8 cellular contexts compared by ENCODE assay signal in genomic region chr1:40312238-40313205, GRCh38. TPM values are rescaled to one million over a fixed set of nuclear protein-coding genes. Genes with fewer than 3 reads are reported as not detected.
DNase-seq lines count a peak whose midpoint lies in the region; ATAC-seq and TF ChIP-seq lines count a peak whose summit lies in the region.

No MANE protein-coding gene starts in this region.

- TF ChIP-seq CTCF in GM10248 (IDR thresholded peaks at IDR 0.05; ENCODE audit: control extremely low read depth, extremely low read depth, low read depth, missing control alignments), result peak; percentile 29

- ATAC-seq in GM21423 (IDR thresholded peaks at IDR 0.05; ENCODE audit: unreplicated experiment), result peak; percentile 53
- no peak for ATAC-seq in HG02884 (IDR thresholded peaks at IDR 0.05; ENCODE audit: unreplicated experiment)

- POLR2A ChIA-PET in GM10248 (lab: Yijun Ruan, JAX), result interaction anchor here (0.6 kb wide), 1 partner anchor 139 kb away, joined by 3 read pairs; no protein-coding TSS in a partner anchor

- peak overlapping the region in 1 of 6 donors; percentile 62 for H3K27ac Mint-ChIP-seq in immature natural killer cell

- no peak overlapping the region for H3K4me3 Mint-ChIP-seq in immature natural killer cell

- no peaks in the 10 kb centered on the region for H3K9me3 Mint-ChIP-seq in immature natural killer cell

- H3K27me3 Mint-ChIP-seq in immature natural killer cell (ENCODE audit: low read depth in 3 of 3), result peaks cover 1 to 6% (median 3%) of the 10 kb centered on the region in 3 donors

- H3K36me3 Mint-ChIP-seq in immature natural killer cell, result no peaks in the 10 kb centered on the region

- peaks cover 11 to 12% of the 10 kb centered on the region in 2 donors for H3K4me1 Mint-ChIP-seq in immature natural killer cell

- CTCF ChIA-PET in GM10248 (lab: Yijun Ruan, JAX), result interaction anchor here (1.4 to 10.7 kb wide), 5 partner anchors 28 to 169 kb away, joined by 3 to 168 read pairs (median 11); no protein-coding TSS in a partner anchor

- peak; percentile 90 for DNase-seq in GM10248 (ENCODE audit: extremely low spot score)
- peak; percentile 90 for DNase-seq in NCI-H748 (lab: John Stamatoyannopoulos, UW; ENCODE audit: unreplicated experiment)
- peak; percentile 34 for DNase-seq in glomerular visceral epithelial cell (ENCODE audit: extremely low spot score)
- no peak for DNase-seq in immature natural killer cell
- no peak for DNase-seq in NCI-H524 treated with DMSO at 0.1 percent for 48 hours (lab: John Stamatoyannopoulos, UW)
- DNase-seq in H4 (ENCODE audit: low spot score), result no peak

RNA-seq across cellular contexts. Expression of gene COL9A2, which starts 4.6 kb away (rescaled TPM):
- polyA plus RNA-seq in immature natural killer cell, result 1 to 10 TPM in 2 of 3 donors, not detected in 1; 1.8 to 2.2 TPM
- total RNA-seq in H4 (2014; rRNA removed; shearing (Covaris generic)), result 0.85 and 1.6 TPM in 2 replicates

RNA-seq across cellular contexts. Expression of gene ZMPSTE24, which starts 54.5 kb away (rescaled TPM):
- polyA plus RNA-seq in immature natural killer cell, result 10 to 100 TPM; 34.3 to 47.6 (median 41.0) TPM
- total RNA-seq in H4 (2014; rRNA removed; shearing (Covaris generic)), result 88.5 and 123 TPM in 2 replicates

Comparison
In these comparisons a context has a peak if more than half of its experiments do, and no peak if none do; other contexts are left out.
1. DNase-seq: peak in GM10248 (single experiment), NCI-H748 (single experiment) and glomerular visceral epithelial cell (single experiment); none in immature natural killer cell (0 of 3), NCI-H524 treated with DMSO at 0.1 percent for 48 hours (single experiment) and H4 (single experiment).